In the genomic region with DNA sequence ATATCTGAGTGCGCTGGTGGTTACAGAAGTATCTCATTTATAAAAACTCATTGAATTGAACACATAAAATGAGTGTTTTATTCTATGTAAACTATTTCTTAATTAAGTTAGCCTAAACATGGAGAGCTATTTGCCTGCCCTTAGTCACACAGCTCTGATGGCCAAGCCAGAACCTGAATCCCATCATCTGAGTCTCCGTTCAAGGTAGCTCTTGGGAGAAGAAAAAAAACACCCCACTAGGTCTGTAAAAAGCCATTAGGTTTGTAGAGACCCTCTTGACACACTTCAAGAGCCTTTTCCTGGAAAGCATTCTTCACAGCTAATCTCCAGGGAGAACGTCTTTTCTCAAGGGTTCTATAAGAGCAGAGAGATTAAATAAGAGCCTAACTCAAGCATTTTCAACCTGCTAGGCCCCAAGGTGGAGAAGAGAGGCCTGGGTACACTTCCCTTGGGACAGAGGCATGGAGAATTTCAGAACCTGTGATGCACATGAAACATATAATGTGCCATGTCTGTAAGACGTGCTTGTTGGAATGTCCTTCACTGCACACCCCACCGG, we compare ENCODE assay signal across 18 cellular contexts.
DNase-seq lines count a peak whose midpoint lies in the region; ATAC-seq and TF ChIP-seq lines count a peak whose summit lies in the region.
"Had no signal": no experiment of that assay in that cellular context is flagged by ENCODE, and none has a peak within 500 bp of the region (broad histone marks: within the 10 kb centered on the region; RNA-seq: fewer than 3 reads in every experiment).

No MANE protein-coding gene starts in this region.

- H3K27ac ChIP-seq in lower lobe of right lung (no peak overlapping the region), heart left ventricle (no peak overlapping the region)
- H3K27ac ChIP-seq: 22Rv1, C4-2B, SK-N-MC had no signal

- H3K27me3 ChIP-seq in lower lobe of right lung (ENCODE audit: low read depth) (no peaks in the 10 kb centered on the region), heart left ventricle (no peaks in the 10 kb centered on the region)

- TF ChIP-seq POLR2A in heart left ventricle (IDR thresholded peaks at IDR 0.05) = no peak

- H3K36me3 ChIP-seq in lower lobe of right lung (no peaks in the 10 kb centered on the region), heart left ventricle (no peaks in the 10 kb centered on the region)

- WGBS in heart left ventricle, 4 donors = 84 to 94% (median 91%) methylated on average over 5 of the region's 5 CpGs

- ATAC-seq in lower lobe of right lung (peak; percentile 79 to 90), heart left ventricle (no peak), GM18861 (IDR thresholded peaks at IDR 0.05; ENCODE audit: unreplicated experiment) (no peak)
- ATAC-seq: CD8-positive, alpha-beta T cell; HCT116 had no signal

- intact Hi-C loops in lower lobe of right lung (cut with DNase I) = no loop called here
- intact Hi-C loops in heart left ventricle (cut with DNase I) = no loop called here

- H3K4me1 ChIP-seq in lower lobe of right lung = no peaks in the 10 kb centered on the region
- peaks cover 0 to 9% (median 0%) of the 10 kb centered on the region in 12 donors for H3K4me1 ChIP-seq in heart left ventricle
- H3K4me1 ChIP-seq: Caco-2 had no signal

- DNase-seq in NCI-H82 (lab: John Stamatoyannopoulos, UW) (peak; percentile 25), NCI-H82 treated with DMSO at 0.1 percent for 48 hours (lab: John Stamatoyannopoulos, UW; ENCODE audit: unreplicated experiment) (no peak), NCI-H524 (lab: John Stamatoyannopoulos, UW) (peak; percentile 96 to 98), lower lobe of right lung (no peak), heart left ventricle (no peak), NCI-H226 (no peak)
- DNase-seq: Caco-2; CD8-positive, alpha-beta T cell; GF-D8; Kasumi-1; NCI-H2081; SIG-M5; SW 1271 had no signal

- TF ChIP-seq CTCF in lower lobe of right lung (IDR thresholded peaks at IDR 0.05) (no peak), heart left ventricle (IDR thresholded peaks at IDR 0.05) (no peak)

- no peaks in the 10 kb centered on the region for H3K9me3 ChIP-seq in lower lobe of right lung
- no peaks in the 10 kb centered on the region for H3K9me3 ChIP-seq in heart left ventricle
- H3K9me3 ChIP-seq: Caco-2 had no signal

- H3K4me3 ChIP-seq in lower lobe of right lung (no peak overlapping the region), heart left ventricle (no peak overlapping the region)
- H3K4me3 ChIP-seq: SK-N-MC had no signal

Comparison
In these comparisons a context has a peak if more than half of its experiments do, and no peak if none do; other contexts are left out.
1. DNase-seq: peak in NCI-H82 (single experiment) and NCI-H524 (2 of 2); none in NCI-H82 treated with DMSO at 0.1 percent for 48 hours (single experiment), lower lobe of right lung (single experiment), heart left ventricle (0 of 5) and NCI-H226 (single experiment).
2. ATAC-seq: peak in lower lobe of right lung (2 of 2); none in heart left ventricle (0 of 4) and GM18861 (single experiment).